ENCODE assay signal across 8 cellular contexts in genomic region chr11:5808500-5809121, GRCh38.
DNase-seq lines count a peak whose midpoint lies in the region; ATAC-seq and TF ChIP-seq lines count a peak whose summit lies in the region.

Gene OR52N2, plus strand, starts transcription at chr11:5808924. Its CDS starts 11,412 bp downstream, at chr11:5820336.

- no peaks in the 10 kb centered on the region for H3K27me3 ChIP-seq in SU-DHL-6 (ENCODE audit: low read length)

- no peak within 1 kb of the TSS for H3K4me3 ChIP-seq in SU-DHL-6 (ENCODE audit: insufficient read depth, low read length, poor library complexity, severe bottlenecking)

- H3K9ac ChIP-seq in SU-DHL-6 (ENCODE audit: low read length): no peak within 1 kb of the TSS

- H3K9me3 ChIP-seq in SU-DHL-6 (ENCODE audit: insufficient read depth, low read length): no peaks in the 10 kb centered on the region

- TF ChIP-seq CTCF in SU-DHL-6 (IDR thresholded peaks at IDR 0.05; ENCODE audit: insufficient read depth, low read length, poor library complexity, severe bottlenecking): peak; percentile 86

- no peaks in the 10 kb centered on the region for H4K20me1 ChIP-seq in SU-DHL-6 (ENCODE audit: low read depth, low read length)

- H3K79me2 ChIP-seq in SU-DHL-6 (ENCODE audit: insufficient read depth, low read length): no peaks in the 10 kb centered on the region

- no peaks in the 10 kb centered on the region for H3K36me3 ChIP-seq in SU-DHL-6 (ENCODE audit: low read length)

- no peak within 1 kb of the TSS for H3K27ac ChIP-seq in SU-DHL-6 (ENCODE audit: low read depth, low read length)

- no peaks in the 10 kb centered on the region for H3K9me2 ChIP-seq in SU-DHL-6 (replicated peaks; ENCODE audit: insufficient read depth, low read length)

- no peak within 1 kb of the TSS for H2AFZ ChIP-seq in SU-DHL-6 (ENCODE audit: low read depth, low read length, severe bottlenecking)

- H3K4me2 ChIP-seq in SU-DHL-6 (ENCODE audit: low read depth, low read length, poor library complexity, severe bottlenecking): no peak within 1 kb of the TSS

- ATAC-seq in GM21786 (IDR thresholded peaks at IDR 0.05; ENCODE audit: unreplicated experiment): peak; percentile 91

- no peaks in the 10 kb centered on the region for H3F3A ChIP-seq in SU-DHL-6 (ENCODE audit: insufficient read depth)

- DNase-seq in GF-D8 (lab: John Stamatoyannopoulos, UW): peak; percentile 1
- DNase-seq in KG1 (lab: John Stamatoyannopoulos, UW): peak; percentile 59
- peak; percentile 4 for DNase-seq in amniotic stem cell (lab: John Stamatoyannopoulos, UW)
- peak; percentile 23 for DNase-seq in hepatic stellate cell (ENCODE audit: low spot score)
- DNase-seq in retina: peak; percentile 82
- DNase-seq in NCI-H2029 (lab: John Stamatoyannopoulos, UW): no peak
